In genomic region chr20:49649672-49650071, GRCh38 we compare ENCODE assay signal across 23 cellular contexts.
A peak's percentile ranks its signal among the peaks of the same experiment; 100 is the strongest.
DNase-seq lines count a peak whose midpoint lies in the region; ATAC-seq and TF ChIP-seq lines count a peak whose summit lies in the region.
"Had no signal": no experiment of that assay in that cellular context is flagged by ENCODE, and none has a peak within 500 bp of the region (broad histone marks: within the 10 kb centered on the region; RNA-seq: fewer than 3 reads in every experiment).

No MANE protein-coding gene starts in this region.

- H3K4me1 ChIP-seq in gastrocnemius medialis: peaks cover 0 to 12% of the 10 kb centered on the region in 2 donors
- H3K4me1 ChIP-seq: BE2C; BLaER1 treated with 17β-estradiol and CSF1 and Interleukin-3, amounts not matched to agents 10 nM and 100 nM had no signal

- intact Hi-C loops in gastrocnemius medialis (cut with DNase I; ENCODE audit: low total_unique reads): no loop called here
- intact Hi-C loops in activated T-helper 1 cell treated with anti-CD3 and anti-CD28 coated beads, Interleukin-12 subunit alpha, Interleukin-12 subunit beta, Interleukin-2, Interleukin-4 antibody, amounts not matched to agents 30 ng/mL and 10 ng/mL and 1 ng/mL, durations not matched to agents 14 hours and 24 hours and 36 hours (cut with micrococcal nuclease): no loop called here

- H3K9me3 ChIP-seq in T-helper 17 cell (ENCODE audit: control insufficient read depth, low read length, poor library complexity, severe bottlenecking): no peaks in the 10 kb centered on the region
- H3K9me3 ChIP-seq in gastrocnemius medialis: no peaks in the 10 kb centered on the region
- H3K9me3 ChIP-seq: A549; BE2C; BLaER1 treated with 17β-estradiol and CSF1 and Interleukin-3, amounts not matched to agents 10 nM and 100 nM had no signal

- TF ChIP-seq CTCF in gastrocnemius medialis (IDR thresholded peaks at IDR 0.05 in 4 of 5, conservative IDR thresholded peaks at IDR 0.05 in 1 of 5): no peak

- in situ Hi-C loops in gastrocnemius medialis (cut with MboI; ENCODE audit: low sequenced_read_pairs in 4 of 4): no loop called here

- TF ChIP-seq POLR2A in gastrocnemius medialis (IDR thresholded peaks at IDR 0.05): no peak

- no peaks in the 10 kb centered on the region for H3K27me3 Mint-ChIP-seq in T-helper 17 cell
- no peaks in the 10 kb centered on the region for H3K27me3 Mint-ChIP-seq in activated T-helper 1 cell treated with anti-CD3 and anti-CD28 coated beads, Interleukin-12 subunit alpha, Interleukin-12 subunit beta, Interleukin-2, Interleukin-4 antibody, amounts not matched to agents 30 ng/mL and 10 ng/mL and 1 ng/mL, durations not matched to agents 14 hours and 24 hours and 36 hours (ENCODE audit: insufficient read depth)
- H3K27me3 Mint-ChIP-seq: CD4-positive, alpha-beta T cell; CD8-positive, alpha-beta memory T cell had no signal

- H3K27me3 ChIP-seq in gastrocnemius medialis: no peaks in the 10 kb centered on the region
- H3K27me3 ChIP-seq: BE2C; BLaER1 treated with 17β-estradiol and CSF1 and Interleukin-3, amounts not matched to agents 10 nM and 100 nM had no signal

- peak overlapping the region; percentile 21 for H3K27ac Mint-ChIP-seq in T-helper 17 cell
- no peak overlapping the region for H3K27ac Mint-ChIP-seq in activated T-helper 1 cell treated with anti-CD3 and anti-CD28 coated beads, Interleukin-12 subunit alpha, Interleukin-12 subunit beta, Interleukin-2, Interleukin-4 antibody, amounts not matched to agents 30 ng/mL and 10 ng/mL and 1 ng/mL, durations not matched to agents 14 hours and 24 hours and 36 hours
- H3K27ac Mint-ChIP-seq: CD4-positive, alpha-beta T cell; GM23338 had no signal

- no peak overlapping the region for H3K4me3 ChIP-seq in gastrocnemius medialis
- H3K4me3 ChIP-seq: A549; BLaER1 treated with 17β-estradiol and CSF1 and Interleukin-3, amounts not matched to agents 10 nM and 100 nM; GM12878; GM23338 had no signal

- H3K9me3 Mint-ChIP-seq in activated T-helper 1 cell treated with anti-CD3 and anti-CD28 coated beads, Interleukin-12 subunit alpha, Interleukin-12 subunit beta, Interleukin-2, Interleukin-4 antibody, amounts not matched to agents 30 ng/mL and 10 ng/mL and 1 ng/mL, durations not matched to agents 14 hours and 24 hours and 36 hours: no peaks in the 10 kb centered on the region
- H3K9me3 Mint-ChIP-seq: CD14-positive monocyte; CD4-positive, alpha-beta T cell; CD8-positive, alpha-beta memory T cell; GM23338; H9 had no signal

- no peak for ATAC-seq in T-helper 17 cell
- no peak for ATAC-seq in gastrocnemius medialis
- ATAC-seq: A549, GM12878, GM23338, HCT116 had no signal

- no peak for DNase-seq in T-helper 17 cell
- peak; percentile 17 for DNase-seq in fibroblast of gingiva (ENCODE audit: low read depth)
- DNase-seq in gastrocnemius medialis: no peak
- no peak for DNase-seq in effector CD4-positive, alpha-beta T cell
- no peak for DNase-seq in T-helper 2 cell
- no peak for DNase-seq in activated T-helper 1 cell treated with anti-CD3 and anti-CD28 coated beads, Interleukin-12 subunit alpha, Interleukin-12 subunit beta, Interleukin-2, Interleukin-4 antibody, amounts not matched to agents 30 ng/mL and 10 ng/mL and 1 ng/mL, durations not matched to agents 14 hours and 24 hours and 36 hours (ENCODE audit: low spot score)
- DNase-seq: 8988T; ACHN; AML-193; BE2C; CD4-positive, alpha-beta T cell; CD8-positive, alpha-beta memory T cell; DMS 273 treated with DMSO at 0.1 percent for 48 hours; DMS79; EL; GDM1; H9 had no signal

- H3K4me1 Mint-ChIP-seq in T-helper 17 cell: peaks cover 14% of the 10 kb centered on the region
- no peaks in the 10 kb centered on the region for H3K4me1 Mint-ChIP-seq in activated T-helper 1 cell treated with anti-CD3 and anti-CD28 coated beads, Interleukin-12 subunit alpha, Interleukin-12 subunit beta, Interleukin-2, Interleukin-4 antibody, amounts not matched to agents 30 ng/mL and 10 ng/mL and 1 ng/mL, durations not matched to agents 14 hours and 24 hours and 36 hours (ENCODE audit: low read depth)
- H3K4me1 Mint-ChIP-seq: GM23338, H9 had no signal

- peak overlapping the region in 3 of 4 donors; percentile 4 to 90 (median 83) for H3K27ac ChIP-seq in gastrocnemius medialis
- H3K27ac ChIP-seq: BLaER1 treated with 17β-estradiol and CSF1 and Interleukin-3, amounts not matched to agents 10 nM and 100 nM had no signal

- no peak overlapping the region for H3K4me3 Mint-ChIP-seq in T-helper 17 cell
- H3K4me3 Mint-ChIP-seq in activated T-helper 1 cell treated with anti-CD3 and anti-CD28 coated beads, Interleukin-12 subunit alpha, Interleukin-12 subunit beta, Interleukin-2, Interleukin-4 antibody, amounts not matched to agents 30 ng/mL and 10 ng/mL and 1 ng/mL, durations not matched to agents 14 hours and 24 hours and 36 hours: no peak overlapping the region
- H3K4me3 Mint-ChIP-seq: CD14-positive monocyte; CD4-positive, alpha-beta T cell; CD8-positive, alpha-beta memory T cell; GM23338; H9 had no signal

- peaks cover 0 to 82% of the 10 kb centered on the region in 2 donors for H3K36me3 ChIP-seq in gastrocnemius medialis

- peaks cover 11% of the 10 kb centered on the region for H3K36me3 Mint-ChIP-seq in T-helper 17 cell (ENCODE audit: low read depth)
- H3K36me3 Mint-ChIP-seq in activated T-helper 1 cell treated with anti-CD3 and anti-CD28 coated beads, Interleukin-12 subunit alpha, Interleukin-12 subunit beta, Interleukin-2, Interleukin-4 antibody, amounts not matched to agents 30 ng/mL and 10 ng/mL and 1 ng/mL, durations not matched to agents 14 hours and 24 hours and 36 hours (ENCODE audit: low read depth): peaks cover 49% of the 10 kb centered on the region
